8 cellular contexts compared by ENCODE assay signal in genomic region chr2:204019572-204020501, GRCh38.
DNase-seq lines count a peak whose midpoint lies in the region; ATAC-seq, FAIRE-seq and TF ChIP-seq lines count a peak whose summit lies in the region.

No MANE protein-coding gene starts in this region.

- peaks cover 2% of the 10 kb centered on the region for H3K9me3 Mint-ChIP-seq in stimulated activated effector memory CD8-positive, alpha-beta T cell treated with anti-CD3 and anti-CD28 coated beads, Interleukin-12 subunit alpha, Interleukin-12 subunit beta, amount 100 ng/mL, for 72 hours
- H3K9me3 Mint-ChIP-seq in type B pancreatic cell: no peaks in the 10 kb centered on the region

- no peaks in the 10 kb centered on the region for H3K27me3 ChIP-seq in prostate gland (replicated peaks; ENCODE audit: insufficient read depth)

- H3K4me1 ChIP-seq in prostate gland (replicated peaks): no peaks in the 10 kb centered on the region

- FAIRE-seq in HTR-8/SVneo (lab: Jason Lieb, UNC): no peak

- DNase-seq in activated CD8-positive, alpha-beta memory T cell treated with anti-CD3 and anti-CD28 coated beads for 48 hours (ENCODE audit: low read depth in 2 of 3, low spot score in 2 of 3): peak in 2 of 3 experiments; percentile 14 to 24
- no peak for DNase-seq in activated CD8-positive, alpha-beta memory T cell treated with anti-CD3 and anti-CD28 coated beads for 24 hours
- DNase-seq in HTR-8/SVneo (ENCODE audit: insufficient read length, low spot score): peak; percentile 2
- peak; percentile 4 for DNase-seq in astrocyte of the cerebellum (ENCODE audit: low read depth)
- DNase-seq in stimulated activated effector memory CD8-positive, alpha-beta T cell treated with anti-CD3 and anti-CD28 coated beads, Interleukin-12 subunit alpha, Interleukin-12 subunit beta, amount 100 ng/mL, for 72 hours (ENCODE audit: low spot score in 2 of 2): peak in 1 of 2 donors; percentile 75
- DNase-seq in type B pancreatic cell (ENCODE audit: extremely low spot score, unreplicated experiment): no peak
- no peak for DNase-seq in amygdala (lab: John Stamatoyannopoulos, UW)
- no peak for DNase-seq in prostate gland (ENCODE audit: low spot score)

- H3K4me3 ChIP-seq in astrocyte of the cerebellum (ENCODE audit: low read depth, low read length): no peak overlapping the region
- H3K4me3 ChIP-seq in prostate gland: no peak overlapping the region

- no peak overlapping the region for H3K27ac ChIP-seq in prostate gland

- H3K4me1 Mint-ChIP-seq in stimulated activated effector memory CD8-positive, alpha-beta T cell treated with anti-CD3 and anti-CD28 coated beads, Interleukin-12 subunit alpha, Interleukin-12 subunit beta, amount 100 ng/mL, for 72 hours: peaks cover 42% of the 10 kb centered on the region
- H3K4me1 Mint-ChIP-seq in type B pancreatic cell (ENCODE audit: unreplicated experiment): peaks cover 8% of the 10 kb centered on the region

- ATAC-seq in stimulated activated effector memory CD8-positive, alpha-beta T cell treated with anti-CD3 and anti-CD28 coated beads, Interleukin-12 subunit alpha, Interleukin-12 subunit beta, amount 100 ng/mL, for 72 hours: peak; percentile 98

- H3K36me3 Mint-ChIP-seq in stimulated activated effector memory CD8-positive, alpha-beta T cell treated with anti-CD3 and anti-CD28 coated beads, Interleukin-12 subunit alpha, Interleukin-12 subunit beta, amount 100 ng/mL, for 72 hours: peaks cover 8% of the 10 kb centered on the region
- no peaks in the 10 kb centered on the region for H3K36me3 Mint-ChIP-seq in type B pancreatic cell

- peak overlapping the region; percentile 46 for H3K4me3 Mint-ChIP-seq in stimulated activated effector memory CD8-positive, alpha-beta T cell treated with anti-CD3 and anti-CD28 coated beads, Interleukin-12 subunit alpha, Interleukin-12 subunit beta, amount 100 ng/mL, for 72 hours
- H3K4me3 Mint-ChIP-seq in type B pancreatic cell: no peak overlapping the region

- TF ChIP-seq CTCF in astrocyte of the cerebellum (IDR thresholded peaks at IDR 0.05; ENCODE audit: low read depth, low read length, missing control alignments) (no peak), type B pancreatic cell (conservative IDR thresholded peaks at IDR 0.05) (no peak), prostate gland (IDR thresholded peaks at IDR 0.05) (no peak)

- no peaks in the 10 kb centered on the region for H3K27me3 Mint-ChIP-seq in type B pancreatic cell

- no peaks in the 10 kb centered on the region for H3K9me3 ChIP-seq in prostate gland

- WGBS in prostate gland: 89% methylated on average over 6 of the region's 6 CpGs

- in situ Hi-C loops in astrocyte of the cerebellum (cut with HindIII; ENCODE audit: low sequenced_read_pairs): no loop called here

- peak overlapping the region; percentile 90 for H3K27ac Mint-ChIP-seq in stimulated activated effector memory CD8-positive, alpha-beta T cell treated with anti-CD3 and anti-CD28 coated beads, Interleukin-12 subunit alpha, Interleukin-12 subunit beta, amount 100 ng/mL, for 72 hours
- H3K27ac Mint-ChIP-seq in type B pancreatic cell: no peak overlapping the region

- H3K36me3 ChIP-seq in prostate gland: no peaks in the 10 kb centered on the region

- intact Hi-C loops in prostate gland (cut with DNase I): loop anchor here (5.0 to 10.0 kb wide), 4 partner anchors 245 to 1665 kb away; partner anchors contain the start of gene NRP2

- TF ChIP-seq POLR2A in prostate gland (IDR thresholded peaks at IDR 0.05): no peak

Comparison
In these comparisons a context has a peak if more than half of its experiments do, and no peak if none do; other contexts are left out.
1. DNase-seq: peak in activated CD8-positive, alpha-beta memory T cell treated with anti-CD3 and anti-CD28 coated beads for 48 hours (2 of 3), HTR-8/SVneo (single experiment) and astrocyte of the cerebellum (single experiment); none in activated CD8-positive, alpha-beta memory T cell treated with anti-CD3 and anti-CD28 coated beads for 24 hours (single experiment), type B pancreatic cell (single experiment), amygdala (0 of 56) and prostate gland (single experiment).